Comparison of ENCODE assay signal across 30 cellular contexts in the genomic region with DNA sequence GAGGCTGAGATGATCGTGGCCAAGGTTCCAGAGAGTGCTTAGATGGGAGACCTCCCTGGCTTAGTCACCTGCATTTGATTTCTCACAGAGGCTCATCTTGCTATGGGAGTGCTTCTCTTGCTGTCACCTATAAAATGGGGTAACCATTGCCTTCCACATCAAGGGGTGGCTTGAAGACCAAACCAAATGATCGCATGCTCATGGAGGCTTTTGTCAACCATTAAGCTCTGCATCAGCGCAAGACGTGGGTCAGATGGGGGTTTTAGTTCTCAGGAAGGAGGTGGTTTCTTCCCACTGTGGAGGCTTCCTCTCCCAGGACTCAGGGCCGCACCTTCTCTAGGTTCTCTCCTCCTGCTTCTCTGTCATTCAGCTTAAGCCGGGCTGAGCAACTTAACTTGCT. TPM values are rescaled to one million over a fixed set of nuclear protein-coding genes. Genes with fewer than 3 reads are reported as not detected.
"Had no signal": no experiment of that assay in that cellular context is flagged by ENCODE, and none has a peak within 500 bp of the region (broad histone marks: within the 10 kb centered on the region; RNA-seq: fewer than 3 reads in every experiment).

No MANE protein-coding gene starts in this region.

- DNase-seq: naive thymus-derived CD8-positive, alpha-beta T cell; nephron progenitor cell; occipital lobe; ovary; posterior cingulate gyrus; psoas muscle; right cardiac atrium; right lobe of liver; sigmoid colon; small intestine; stimulated activated CD4-positive, alpha-beta T cell treated with anti-CD3 and anti-CD28 coated beads, Interleukin-15, amount 100 ng/mL, for 24 hours; stimulated activated CD4-positive, alpha-beta T cell treated with anti-CD3 and anti-CD28 coated beads, Interleukin-2, amount 100 ng/mL, for 24 hours; stimulated activated CD4-positive, alpha-beta T cell treated with anti-CD3 and anti-CD28 coated beads, Interleukin-2, amount 100 ng/mL, for 48 hours; stimulated activated CD4-positive, alpha-beta T cell treated with anti-CD3 and anti-CD28 coated beads, Interleukin-4, amount 100 ng/mL, for 24 hours; stimulated activated naive B cell treated with anti-CD40 and anti-IgM and Interleukin-4, amounts not matched to agents 10 μg/mL and 1 μg/mL and 100 μg/mL, for 72 hours; stimulated activated naive CD4-positive, alpha-beta T cell treated with Interleukin-2 at 50 U/mL for 16 hours; stomach; thyroid gland; trophoblast cell; upper lobe of left lung had no signal

- ATAC-seq: naive thymus-derived CD8-positive, alpha-beta T cell; natural killer cell treated with Interleukin-12 subunit alpha and Interleukin-12 subunit beta and Interleukin-15 and Interleukin-18, amount 100 ng/mL, for 72 hours; psoas muscle; right cardiac atrium; right lobe of liver; stimulated activated effector memory CD8-positive, alpha-beta T cell treated with anti-CD3 and anti-CD28 coated beads, Interleukin-12 subunit alpha, Interleukin-12 subunit beta, amount 100 ng/mL, for 72 hours; stimulated activated naive B cell treated with anti-CD40 and anti-IgM and Interleukin-4, amounts not matched to agents 10 μg/mL and 1 μg/mL and 100 μg/mL, for 72 hours had no signal

- H3K4me1 Mint-ChIP-seq: naive thymus-derived CD8-positive, alpha-beta T cell; stimulated activated effector memory CD8-positive, alpha-beta T cell treated with anti-CD3 and anti-CD28 coated beads, Interleukin-12 subunit alpha, Interleukin-12 subunit beta, amount 100 ng/mL, for 72 hours; stimulated activated naive B cell treated with anti-CD40 and anti-IgM and Interleukin-4, amounts not matched to agents 10 μg/mL and 1 μg/mL and 100 μg/mL, for 72 hours had no signal

- H3K27me3 ChIP-seq: neural progenitor cell, ovary, right lobe of liver, sigmoid colon, stomach, thyroid gland, tibial nerve, upper lobe of left lung, vagina had no signal

- H3K4me1 ChIP-seq: neural progenitor cell, psoas muscle, right lobe of liver, sigmoid colon, tibial nerve, vagina had no signal

- H3K4me3 ChIP-seq: neural progenitor cell, ovary, psoas muscle, right lobe of liver, sigmoid colon, stomach, thoracic aorta, thyroid gland, tibial nerve, upper lobe of left lung, vagina had no signal

- H3K4me3 Mint-ChIP-seq: naive thymus-derived CD8-positive, alpha-beta T cell; natural killer cell treated with Interleukin-12 subunit alpha and Interleukin-12 subunit beta and Interleukin-15 and Interleukin-18, amount 100 ng/mL, for 72 hours; nephron progenitor cell; neural progenitor cell; stimulated activated effector memory CD8-positive, alpha-beta T cell treated with anti-CD3 and anti-CD28 coated beads, Interleukin-12 subunit alpha, Interleukin-12 subunit beta, amount 100 ng/mL, for 72 hours; stimulated activated naive B cell treated with anti-CD40 and anti-IgM and Interleukin-4, amounts not matched to agents 10 μg/mL and 1 μg/mL and 100 μg/mL, for 72 hours; stimulated activated naive CD8-positive, alpha-beta T cell treated with anti-CD3 and anti-CD28 coated beads, Interleukin-15, Interleukin-2, amounts not matched to agents 100 ng/mL and 50 ng/mL, for 24 hours had no signal

- H3K9ac ChIP-seq: neural progenitor cell, parathyroid adenoma had no signal

- H3K27ac Mint-ChIP-seq: natural killer cell treated with Interleukin-12 subunit alpha and Interleukin-12 subunit beta and Interleukin-15 and Interleukin-18, amount 100 ng/mL, for 72 hours; nephron progenitor cell; neural progenitor cell; progenitor cell of endocrine pancreas; stimulated activated effector memory CD8-positive, alpha-beta T cell treated with anti-CD3 and anti-CD28 coated beads, Interleukin-12 subunit alpha, Interleukin-12 subunit beta, amount 100 ng/mL, for 72 hours; stimulated activated naive B cell treated with anti-CD40 and anti-IgM and Interleukin-4, amounts not matched to agents 10 μg/mL and 1 μg/mL and 100 μg/mL, for 72 hours; stimulated activated naive CD8-positive, alpha-beta T cell treated with anti-CD3 and anti-CD28 coated beads, Interleukin-15, Interleukin-2, amounts not matched to agents 100 ng/mL and 50 ng/mL, for 24 hours had no signal

- H3K36me3 ChIP-seq: neural progenitor cell, ovary, right lobe of liver, sigmoid colon, stomach, thoracic aorta, thyroid gland, tibial nerve, upper lobe of left lung, vagina had no signal

- H3K9me3 ChIP-seq: ovary, psoas muscle, right lobe of liver, sigmoid colon, stomach, thoracic aorta, thyroid gland, tibial nerve, upper lobe of left lung, vagina had no signal

- H3K27ac ChIP-seq: neural progenitor cell, ovary, parathyroid adenoma, psoas muscle, right lobe of liver, sigmoid colon, stomach, thoracic aorta, thyroid gland, tibial nerve, upper lobe of left lung, vagina had no signal

- H2AFZ ChIP-seq: neural progenitor cell, parathyroid adenoma had no signal

- H3K9me3 Mint-ChIP-seq: natural killer cell treated with Interleukin-12 subunit alpha and Interleukin-12 subunit beta and Interleukin-15 and Interleukin-18, amount 100 ng/mL, for 72 hours; stimulated activated effector memory CD8-positive, alpha-beta T cell treated with anti-CD3 and anti-CD28 coated beads, Interleukin-12 subunit alpha, Interleukin-12 subunit beta, amount 100 ng/mL, for 72 hours; stimulated activated naive B cell treated with anti-CD40 and anti-IgM and Interleukin-4, amounts not matched to agents 10 μg/mL and 1 μg/mL and 100 μg/mL, for 72 hours; stimulated activated naive CD8-positive, alpha-beta T cell treated with anti-CD3 and anti-CD28 coated beads, Interleukin-15, Interleukin-2, amounts not matched to agents 100 ng/mL and 50 ng/mL, for 24 hours had no signal

- H3K79me2 ChIP-seq: parathyroid adenoma had no signal

- H3K36me3 Mint-ChIP-seq: naive thymus-derived CD8-positive, alpha-beta T cell; natural killer cell treated with Interleukin-12 subunit alpha and Interleukin-12 subunit beta and Interleukin-15 and Interleukin-18, amount 100 ng/mL, for 72 hours; neural progenitor cell; stimulated activated effector memory CD8-positive, alpha-beta T cell treated with anti-CD3 and anti-CD28 coated beads, Interleukin-12 subunit alpha, Interleukin-12 subunit beta, amount 100 ng/mL, for 72 hours; stimulated activated naive B cell treated with anti-CD40 and anti-IgM and Interleukin-4, amounts not matched to agents 10 μg/mL and 1 μg/mL and 100 μg/mL, for 72 hours had no signal

- H3K4me2 ChIP-seq: neural progenitor cell had no signal

RNA-seq across cellular contexts. Expression of a gene that starts 27.4 kb away (rescaled TPM):
- total RNA-seq: natural killer cell treated with Interleukin-12 subunit alpha and Interleukin-12 subunit beta and Interleukin-15 and Interleukin-18, amount 100 ng/mL, for 72 hours; progenitor cell of endocrine pancreas; temporal lobe had no signal
- polyA plus RNA-seq: naive thymus-derived CD8-positive, alpha-beta T cell had no signal

RNA-seq across cellular contexts. Expression of a gene that starts 56.8 kb away (rescaled TPM):
- total RNA-seq: progenitor cell of endocrine pancreas had no signal
